In genomic region chr2:52821631-52822030, GRCh38 we compare ENCODE assay signal across 14 cellular contexts.
DNase-seq lines count a peak whose midpoint lies in the region; ATAC-seq, FAIRE-seq and TF ChIP-seq lines count a peak whose summit lies in the region.
"Had no signal": no experiment of that assay in that cellular context is flagged by ENCODE, and none has a peak within 500 bp of the region (broad histone marks: within the 10 kb centered on the region; RNA-seq: fewer than 3 reads in every experiment).

No MANE protein-coding gene starts in this region.

- H4K20me1 ChIP-seq in DND-41 (ENCODE audit: insufficient read depth, low read length) (no peaks in the 10 kb centered on the region), keratinocyte (ENCODE audit: control insufficient read depth, extremely low read depth, insufficient read depth, low read length) (no peaks in the 10 kb centered on the region)

- no peaks in the 10 kb centered on the region for H3K27me3 Mint-ChIP-seq in activated naive CD4-positive, alpha-beta T cell treated with anti-CD3 and anti-CD28 coated beads, Interleukin-2, amount 10 ng/mL, durations not matched to agents 7 days and 5 days

- TF ChIP-seq RAD21 in Ishikawa (IDR thresholded peaks at IDR 0.05; ENCODE audit: low read depth): peak; percentile 36

- FAIRE-seq in keratinocyte (lab: Jason Lieb, UNC): peak; percentile 55

- H3K4me1 Mint-ChIP-seq in activated naive CD4-positive, alpha-beta T cell treated with anti-CD3 and anti-CD28 coated beads, Interleukin-2, amount 10 ng/mL, durations not matched to agents 7 days and 5 days: no peaks in the 10 kb centered on the region

- H3K9ac ChIP-seq in DND-41 (ENCODE audit: low read depth, low read length) (no peak overlapping the region), keratinocyte (ENCODE audit: control insufficient read depth, extremely low read depth, insufficient read depth, low read length) (no peak overlapping the region)

- H3K4me3 ChIP-seq in DND-41 (ENCODE audit: low read depth in 1 of 2, low read length in 2 of 2) (no peak overlapping the region), WERI-Rb-1 (ENCODE audit: low read depth, low read length) (no peak overlapping the region), keratinocyte (ENCODE audit: control insufficient read depth in 2 of 3, extremely low read depth in 1 of 3, insufficient read depth in 2 of 3, low read depth in 1 of 3, low read length in 3 of 3) (no peak overlapping the region)
- H3K4me3 ChIP-seq: body of pancreas, pancreas had no signal

- H3K9me3 ChIP-seq in DND-41 (ENCODE audit: insufficient read depth, low read length, severe bottlenecking) (no peaks in the 10 kb centered on the region), WERI-Rb-1 (ENCODE audit: severe bottlenecking) (no peaks in the 10 kb centered on the region), keratinocyte (ENCODE audit: control insufficient read depth, low read depth, low read length) (no peaks in the 10 kb centered on the region)
- H3K9me3 ChIP-seq: body of pancreas, pancreas had no signal

- DNase-seq in DND-41 (no peak), WERI-Rb-1 (peak; percentile 12), keratinocyte (ENCODE audit: low read depth, low spot score) (no peak), HCEC 1CT (no peak)
- DNase-seq in activated naive CD4-positive, alpha-beta T cell treated with anti-CD3 and anti-CD28 coated beads, Interleukin-2, amount 10 ng/mL, durations not matched to agents 7 days and 5 days: no peak
- no peak for DNase-seq in NK-92 treated with Interleukin-12 subunit alpha and Interleukin-12 subunit beta, amount 100 ng/mL, for 24 hours (lab: John Stamatoyannopoulos, UW)
- DNase-seq: activated T-cell treated with anti-CD3 and anti-CD28 coated beads for 4 hours; body of pancreas; NCI-H1048; NCI-H526 treated with DMSO at 0.1 percent for 48 hours; pancreas; stimulated activated CD8-positive, alpha-beta memory T cell treated with anti-CD3 and anti-CD28 coated beads, Interleukin-4, amount 100 ng/mL, for 48 hours; trophoblast cell had no signal

- H3K27ac ChIP-seq in DND-41 (ENCODE audit: low read length) (no peak overlapping the region), WERI-Rb-1 (no peak overlapping the region), keratinocyte (ENCODE audit: control insufficient read depth, insufficient read depth, low read length) (no peak overlapping the region)
- H3K27ac ChIP-seq: body of pancreas, pancreas had no signal

- H3K36me3 Mint-ChIP-seq in activated naive CD4-positive, alpha-beta T cell treated with anti-CD3 and anti-CD28 coated beads, Interleukin-2, amount 10 ng/mL, durations not matched to agents 7 days and 5 days: no peaks in the 10 kb centered on the region

- no peaks in the 10 kb centered on the region for H3K9me3 Mint-ChIP-seq in activated naive CD4-positive, alpha-beta T cell treated with anti-CD3 and anti-CD28 coated beads, Interleukin-2, amount 10 ng/mL, durations not matched to agents 7 days and 5 days

- H3K27me3 ChIP-seq in DND-41 (ENCODE audit: insufficient read depth, low read length, poor library complexity) (no peaks in the 10 kb centered on the region), WERI-Rb-1 (ENCODE audit: insufficient read depth, low read depth, severe bottlenecking) (no peaks in the 10 kb centered on the region), keratinocyte (ENCODE audit: control insufficient read depth, extremely low read depth, insufficient read depth, low read length) (no peaks in the 10 kb centered on the region)
- H3K27me3 ChIP-seq: body of pancreas, pancreas had no signal

- H3K4me1 ChIP-seq in DND-41 (ENCODE audit: insufficient read depth, low read length) (no peaks in the 10 kb centered on the region), keratinocyte (ENCODE audit: control insufficient read depth, extremely low read depth, insufficient read depth, low read length) (no peaks in the 10 kb centered on the region)
- H3K4me1 ChIP-seq: body of pancreas, pancreas had no signal

- no peak overlapping the region for H3K4me3 Mint-ChIP-seq in activated naive CD4-positive, alpha-beta T cell treated with anti-CD3 and anti-CD28 coated beads, Interleukin-2, amount 10 ng/mL, durations not matched to agents 7 days and 5 days

- no peak overlapping the region for H3K27ac Mint-ChIP-seq in activated naive CD4-positive, alpha-beta T cell treated with anti-CD3 and anti-CD28 coated beads, Interleukin-2, amount 10 ng/mL, durations not matched to agents 7 days and 5 days

- H3K79me2 ChIP-seq in DND-41 (ENCODE audit: insufficient read depth, low read length) (no peaks in the 10 kb centered on the region), keratinocyte (ENCODE audit: control insufficient read depth, insufficient read depth, low read length) (no peaks in the 10 kb centered on the region)

- H3K4me2 ChIP-seq in DND-41 (ENCODE audit: insufficient read depth, low read length): no peak overlapping the region
- no peak overlapping the region for H3K4me2 ChIP-seq in keratinocyte (ENCODE audit: control insufficient read depth, extremely low read depth, insufficient read depth, low read depth, low read length)

- no peaks in the 10 kb centered on the region for H3K9me1 ChIP-seq in keratinocyte (ENCODE audit: control insufficient read depth, extremely low read depth, insufficient read depth, low read length)

- CTCF ChIA-PET in activated naive CD4-positive, alpha-beta T cell treated with anti-CD3 and anti-CD28 coated beads, Interleukin-2, amount 10 ng/mL, durations not matched to agents 7 days and 5 days (lab: Charles Lee): no interaction called here

- H3K36me3 ChIP-seq in DND-41 (ENCODE audit: insufficient read depth, low read length): no peaks in the 10 kb centered on the region
- no peaks in the 10 kb centered on the region for H3K36me3 ChIP-seq in WERI-Rb-1
- no peaks in the 10 kb centered on the region for H3K36me3 ChIP-seq in keratinocyte (ENCODE audit: control insufficient read depth in 2 of 2, extremely low read depth in 1 of 2, insufficient read depth in 2 of 2, low read length in 2 of 2)
- H3K36me3 ChIP-seq: pancreas had no signal

- dilution Hi-C loops in keratinocyte (cut with MboI; ENCODE audit: extremely low pct_ligation_motif_present, low sequenced_read_pairs): no loop called here

- ATAC-seq in DND-41 (ENCODE audit: insufficient read depth, low read depth): no peak
- ATAC-seq: body of pancreas had no signal

- no peak for TF ChIP-seq EP300 in Ishikawa (IDR thresholded peaks at IDR 0.05; ENCODE audit: borderline replicate concordance)

- no peak overlapping the region for H2AFZ ChIP-seq in DND-41 (ENCODE audit: low read depth, low read length)
- no peak overlapping the region for H2AFZ ChIP-seq in keratinocyte (ENCODE audit: control insufficient read depth, low read length)

- peak; percentile 12 for TF ChIP-seq CTCF in DND-41 (IDR thresholded peaks at IDR 0.05; ENCODE audit: borderline replicate concordance, extremely low read depth, low read length, poor library complexity, severe bottlenecking)
- TF ChIP-seq CTCF in WERI-Rb-1 (IDR thresholded peaks at IDR 0.05; ENCODE audit: low read depth, low read length): peak; percentile 36; the same call in 1 of the 2 replicates
- TF ChIP-seq CTCF in keratinocyte (optimal IDR thresholded peaks at IDR 0.05 in 1 of 3, IDR thresholded peaks at IDR 0.05 in 1 of 3, conservative IDR thresholded peaks at IDR 0.05 in 1 of 3; ENCODE audit: extremely low read depth in 1 of 3, insufficient read depth in 2 of 3, low read length in 3 of 3): peak in 2 of 3 experiments; percentile 31 to 35

TF ChIP-seq in Ishikawa, 13 proteins besides CTCF, POLR2A, EP300 and RAD21:
- TF ChIP-seq YY1 (IDR thresholded peaks at IDR 0.05; ENCODE audit: low read depth) (no peak), TEAD4 (IDR thresholded peaks at IDR 0.05) (no peak)
TF ChIP-seq in Ishikawa: peak in this region for 0.
